ENCODE assay signal across 8 cellular contexts in the genomic region with DNA sequence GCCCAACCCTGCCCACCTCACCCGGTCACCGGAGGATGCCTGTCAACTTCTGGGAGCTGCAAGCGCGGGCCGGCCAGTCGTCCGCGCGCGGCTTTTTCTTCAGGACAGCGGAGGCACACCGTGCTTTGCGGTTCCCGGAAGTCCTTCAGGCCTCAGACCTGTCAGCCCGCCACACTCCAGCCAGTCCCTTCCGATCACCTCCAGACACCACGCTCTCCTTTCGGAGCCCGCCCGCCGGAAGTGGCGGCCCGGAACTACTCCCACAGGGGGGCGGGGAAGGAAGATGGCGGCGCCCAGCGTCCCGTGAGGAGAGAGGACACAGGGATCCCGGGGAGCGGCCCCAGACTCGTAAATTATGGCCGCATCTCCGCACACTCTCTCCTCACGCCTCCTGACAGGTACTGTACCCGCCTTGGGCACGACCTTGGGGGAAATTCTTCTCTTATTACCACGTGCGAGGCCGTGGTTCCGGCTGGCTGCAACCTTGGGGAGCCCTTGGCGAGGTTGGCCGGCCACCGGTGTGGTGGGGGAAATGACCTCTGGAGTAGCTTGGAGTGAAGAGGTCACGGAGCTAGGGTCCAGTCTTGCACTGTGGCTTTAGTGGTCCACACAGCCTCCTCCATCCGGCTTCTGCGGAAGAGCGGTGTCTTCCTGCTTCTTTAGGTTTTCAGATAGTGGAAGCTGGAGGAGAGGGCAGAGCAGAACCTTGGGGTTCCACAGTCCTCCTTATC. TPM values are rescaled to one million over a fixed set of nuclear protein-coding genes. Genes with fewer than 3 reads are reported as not detected.
DNase-seq lines count a peak whose midpoint lies in the region; FAIRE-seq and TF ChIP-seq lines count a peak whose summit lies in the region.

COX10 (plus strand) TSS at position 254 of the 731 bp plus-strand sequence; CDS start at position 356, 102 bp downstream.

- H3K27me3 ChIP-seq in HAP-1 (ENCODE audit: low read depth) (no peaks in the 10 kb centered on the region), MG63 (no peaks in the 10 kb centered on the region), SJSA1 (replicated peaks) (no peaks in the 10 kb centered on the region), neuronal stem cell (ENCODE audit: control insufficient read depth in 3 of 3, insufficient read depth in 3 of 3, low read depth in 1 of 3, low read length in 3 of 3) (no peaks in the 10 kb centered on the region)

- peak within 1 kb of the TSS; percentile 93 for H2AFZ ChIP-seq in neuronal stem cell (ENCODE audit: low read length)

- no peak within 1 kb of the TSS for H4K91ac ChIP-seq in neuronal stem cell (ENCODE audit: low read depth, low read length, poor library complexity)

- H4K8ac ChIP-seq in neuronal stem cell (ENCODE audit: low read depth, low read length) = peak within 1 kb of the TSS; percentile 68

- no peak within 1 kb of the TSS for H2BK12ac ChIP-seq in neuronal stem cell (ENCODE audit: low read length)

- H3K9me3 ChIP-seq in HAP-1 = no peaks in the 10 kb centered on the region
- no peaks in the 10 kb centered on the region for H3K9me3 ChIP-seq in MG63
- no peaks in the 10 kb centered on the region for H3K9me3 ChIP-seq in SJSA1 (replicated peaks)
- H3K9me3 ChIP-seq in neuronal stem cell (replicated peaks in 1 of 2; ENCODE audit: control insufficient read depth in 2 of 2, insufficient read depth in 1 of 2, low read depth in 1 of 2, low read length in 2 of 2) = peaks cover 0 to 33% of the 10 kb centered on the region in 2 donors

- TF ChIP-seq CTCF in subcutaneous adipose tissue (IDR thresholded peaks at IDR 0.05; ENCODE audit: low read depth) = no peak

- in situ Hi-C loops in HAP-1 (cut with MboI; ENCODE audit: low sequenced_read_pairs) = loop anchor here (25.0 kb wide), 1 partner anchor 1057 kb away; the partner anchor contains the start of gene ELAC2

- H2BK120ac ChIP-seq in neuronal stem cell (ENCODE audit: low read depth, low read length) = no peak within 1 kb of the TSS

- H3K23ac ChIP-seq in neuronal stem cell (ENCODE audit: low read depth, low read length, poor library complexity) = peak within 1 kb of the TSS; percentile 63

- peak within 1 kb of the TSS; percentile 65 for H3K27ac ChIP-seq in SJSA1
- H3K27ac ChIP-seq in neuronal stem cell (replicated peaks; ENCODE audit: low read length) = no peak within 1 kb of the TSS

- FAIRE-seq in G401.6 (lab: Jason Lieb, UNC) = peak; percentile 54
- no peak for FAIRE-seq in frontal cortex (lab: Jason Lieb, UNC)

- H3K36me3 ChIP-seq in HAP-1 (replicated peaks) = peaks cover 14% of the 10 kb centered on the region
- H3K36me3 ChIP-seq in MG63 = peaks cover 7% of the 10 kb centered on the region; the same call in 1 of the 2 replicates
- H3K36me3 ChIP-seq in SJSA1 = peaks cover 26% of the 10 kb centered on the region
- peaks cover 0 to 34% of the 10 kb centered on the region in 2 donors for H3K36me3 ChIP-seq in neuronal stem cell (replicated peaks in 1 of 2; ENCODE audit: control insufficient read depth in 2 of 2, insufficient read depth in 2 of 2, low read length in 2 of 2)

- peak; percentile 80 to 94 for DNase-seq in HAP-1 (ENCODE audit: low spot score in 2 of 2)
- DNase-seq in MG63 = peak; percentile 84
- DNase-seq in SJSA1 (ENCODE audit: low read depth in 1 of 2, low spot score in 2 of 2) = peak; percentile 85 to 87
- DNase-seq in activated naive CD4-positive, alpha-beta T cell (lab: John Stamatoyannopoulos, UW) = peak; percentile 59 to 76 (median 70)
- peak; percentile 49 to 80 for DNase-seq in frontal cortex (ENCODE audit: low spot score in 2 of 2)
- peak; percentile 76 for DNase-seq in neuronal stem cell (ENCODE audit: low spot score)

- H2BK15ac ChIP-seq in neuronal stem cell (ENCODE audit: low read length) = no peak within 1 kb of the TSS

- H3K79me1 ChIP-seq in neuronal stem cell (ENCODE audit: low read depth, low read length) = peaks cover 2% of the 10 kb centered on the region

- no peak within 1 kb of the TSS for H3K4ac ChIP-seq in neuronal stem cell (ENCODE audit: low read length)

- no peak within 1 kb of the TSS for H2AK5ac ChIP-seq in neuronal stem cell (ENCODE audit: low read depth, low read length)

- peak within 1 kb of the TSS; percentile 79 for H3K4me2 ChIP-seq in neuronal stem cell (ENCODE audit: insufficient read depth, low read length, poor library complexity, severe bottlenecking)

- H3K4me3 ChIP-seq in HAP-1 (peak within 1 kb of the TSS; percentile 98), MG63 (peak within 1 kb of the TSS; percentile 91), SJSA1 (peak within 1 kb of the TSS; percentile 61), neuronal stem cell (ENCODE audit: low read length in 2 of 2) (peak within 1 kb of the TSS; percentile 93 to 96)

- H2BK5ac ChIP-seq in neuronal stem cell (ENCODE audit: low read length) = no peak within 1 kb of the TSS

- peaks cover 8% of the 10 kb centered on the region for H3K4me1 ChIP-seq in HAP-1
- peaks cover 13% of the 10 kb centered on the region for H3K4me1 ChIP-seq in SJSA1 (replicated peaks)
- peaks cover 4 to 6% of the 10 kb centered on the region in 2 donors for H3K4me1 ChIP-seq in neuronal stem cell (ENCODE audit: control insufficient read depth in 2 of 2, insufficient read depth in 1 of 2, low read depth in 1 of 2, low read length in 2 of 2)

- H3K18ac ChIP-seq in neuronal stem cell (ENCODE audit: low read length) = peak within 1 kb of the TSS; percentile 86

- WGBS in neuronal stem cell (ENCODE audit: extremely low coverage in 2 of 2, insufficient read length in 2 of 2, insufficient replicate concordance in 1 of 2), 2 donors = no CpG with 5 or more reads among the region's 47 CpGs

- H3K14ac ChIP-seq in neuronal stem cell (ENCODE audit: low read length) = no peak within 1 kb of the TSS

- H3K9ac ChIP-seq in neuronal stem cell (ENCODE audit: low read depth, low read length, poor library complexity) = peak within 1 kb of the TSS; percentile 94

RNA-seq across cellular contexts. Expression of gene COX10, which starts in this region (rescaled TPM):
- total RNA-seq in MG63 (2014; rRNA removed; shearing (Covaris generic); ENCODE audit: low replicate concordance) = 12.5 and 20.9 TPM in 2 replicates
- total RNA-seq in SJSA1 (2014; rRNA removed; shearing (Covaris generic)) = 23.8 and 27.3 TPM in 2 replicates
- total RNA-seq in frontal cortex (11.8 TPM), subcutaneous adipose tissue (10 to 100 TPM; 13.9 to 25.9 (median 15.8) TPM)
- polyA plus RNA-seq in neuronal stem cell (2013, experiment 1 of 2) = 11.9 TPM
- polyA plus RNA-seq in neuronal stem cell (2013, experiment 2 of 2) = 11.7 TPM
